ENCODE assay signal across 23 cellular contexts in genomic region chr2:185187421-185187820, GRCh38.
"Had no signal": no experiment of that assay in that cellular context is flagged by ENCODE, and none has a peak within 500 bp of the region (broad histone marks: within the 10 kb centered on the region; RNA-seq: fewer than 3 reads in every experiment).

No MANE protein-coding gene starts in this region.

- ATAC-seq: activated CD8-positive, alpha-beta memory T cell treated with anti-CD3 and anti-CD28 coated beads, Interleukin-2, amount 10 ng/mL, durations not matched to agents 7 days and 5 days; activated CD8-positive, alpha-beta T cell treated with anti-CD3 and anti-CD28 coated beads for 36 hours; effector memory CD8-positive, alpha-beta T cell; gastrocnemius medialis; heart left ventricle; left lobe of liver; naive thymus-derived CD4-positive, alpha-beta T cell; right lobe of liver; upper lobe of right lung had no signal

- DNase-seq: activated CD4-positive, alpha-beta T cell treated with anti-CD3 and anti-CD28 coated beads, Interleukin-2, amount 10 ng/mL, durations not matched to agents 7 days and 5 days; activated CD4-positive, CD25-positive, alpha-beta regulatory T cell treated with anti-CD3 and anti-CD28 coated beads, Interleukin-2, amount 50 U/mL, for 72 hours; activated CD8-positive, alpha-beta memory T cell treated with anti-CD3 and anti-CD28 coated beads, Interleukin-2, amount 10 ng/mL, durations not matched to agents 7 days and 5 days; activated CD8-positive, alpha-beta T cell treated with anti-CD3 and anti-CD28 coated beads for 36 hours; activated gamma-delta T cell; activated naive CD4-positive, alpha-beta T cell treated with anti-CD3 and anti-CD28 coated beads, Interleukin-2, amount 50 U/mL, for 16 hours; activated T-cell treated with anti-CD3 and anti-CD28 coated beads for 4 hours; aorta; brain microvascular endothelial cell; effector memory CD8-positive, alpha-beta T cell; esophagus squamous epithelium; gastrocnemius medialis; heart left ventricle; lower lobe of right lung; naive thymus-derived CD4-positive, alpha-beta T cell; occipital lobe; right lobe of liver; stimulated activated CD4-positive, alpha-beta T cell treated with anti-CD3 and anti-CD28 coated beads, Interleukin-2, amount 100 ng/mL, for 24 hours; stimulated activated naive CD4-positive, alpha-beta T cell; T-helper 2 cell; upper lobe of right lung; WERI-Rb-1 had no signal
